ENCODE assay signal across 18 cellular contexts in genomic region chrX:107823456-107823855, GRCh38. TPM values are rescaled to one million over a fixed set of nuclear protein-coding genes. Genes with fewer than 3 reads are reported as not detected.
A peak's percentile ranks its signal among the peaks of the same experiment; 100 is the strongest.
DNase-seq lines count a peak whose midpoint lies in the region; ATAC-seq, FAIRE-seq and TF ChIP-seq lines count a peak whose summit lies in the region.
"Had no signal": no experiment of that assay in that cellular context is flagged by ENCODE, and none has a peak within 500 bp of the region (broad histone marks: within the 10 kb centered on the region; RNA-seq: fewer than 3 reads in every experiment).

No MANE protein-coding gene starts in this region.

- no peak overlapping the region for H3K9ac ChIP-seq in fibroblast of lung (ENCODE audit: insufficient read depth, low read length)

- no peaks in the 10 kb centered on the region for H3K79me2 ChIP-seq in fibroblast of lung (ENCODE audit: control insufficient read depth, insufficient read depth, low read length)

- H3K36me3 ChIP-seq in fibroblast of lung (ENCODE audit: control insufficient read depth, insufficient read depth, low read length): no peaks in the 10 kb centered on the region
- H3K36me3 ChIP-seq: ascending aorta had no signal

- no peaks in the 10 kb centered on the region for H3K27me3 ChIP-seq in fibroblast of lung (ENCODE audit: control insufficient read depth, insufficient read depth, low read length)
- H3K27me3 ChIP-seq: testis had no signal

- no peaks in the 10 kb centered on the region for H3K9me3 ChIP-seq in fibroblast of lung (ENCODE audit: control insufficient read depth, insufficient read depth, low read depth, low read length)
- H3K9me3 ChIP-seq: testis had no signal

- TF ChIP-seq CTCF in fibroblast of lung (conservative IDR thresholded peaks at IDR 0.05 in 1 of 2, IDR thresholded peaks at IDR 0.05 in 1 of 2; ENCODE audit: low read depth in 1 of 2, low read length in 2 of 2): no peak

- H3K4me1 ChIP-seq in fibroblast of lung (ENCODE audit: control insufficient read depth, extremely low read depth, insufficient read depth, low read length): no peaks in the 10 kb centered on the region
- H3K4me1 ChIP-seq: ascending aorta, testis had no signal

- H4K20me1 ChIP-seq in fibroblast of lung (ENCODE audit: control insufficient read depth, extremely low read depth, insufficient read depth, low read length): no peaks in the 10 kb centered on the region

- DNase-seq in ELR (ENCODE audit: low read depth) (peak; percentile 50), RCC 7860 (ENCODE audit: low spot score) (peak; percentile 3), fibroblast of lung (ENCODE audit: low read depth in 2 of 2) (peak; percentile 83 to 91), renal cortical epithelial cell (ENCODE audit: low read depth) (peak; percentile 21), NCI-H2081 treated with DMSO at 0.1 percent for 48 hours (lab: John Stamatoyannopoulos, UW) (no peak), GDM1 (lab: John Stamatoyannopoulos, UW) (no peak), DMS53 (lab: John Stamatoyannopoulos, UW) (no peak)
- DNase-seq: activated CD4-positive, CD25-positive, alpha-beta regulatory T cell treated with anti-CD3 and anti-CD28 coated beads, Interleukin-2, amount 50 U/mL, for 72 hours; activated T-cell treated with anti-CD3 and anti-CD28 coated beads, Interleukin-2, amount 50 U/mL, for 48 hours; effector memory CD8-positive, alpha-beta T cell; hypothalamus; NCI-H1092; occipital lobe; stimulated activated CD4-positive, alpha-beta T cell treated with anti-CD3 and anti-CD28 coated beads, Interleukin-12 subunit alpha, Interleukin-12 subunit beta, amount 100 ng/mL, for 4 hours; testis had no signal

- peak overlapping the region in 1 of 4 experiments; percentile 12 for H3K4me3 ChIP-seq in fibroblast of lung (replicated peaks in 1 of 4; ENCODE audit: control extremely low read depth in 1 of 4, insufficient read depth in 1 of 4, low read depth in 3 of 4, low read length in 4 of 4)
- H3K4me3 ChIP-seq: ascending aorta, testis had no signal

- H2AFZ ChIP-seq in fibroblast of lung (ENCODE audit: low read length): no peak overlapping the region

- peak overlapping the region; percentile 59 for H3K4me2 ChIP-seq in fibroblast of lung (ENCODE audit: extremely low read depth, insufficient read depth, low read length)

- FAIRE-seq in RCC 7860 (lab: Jason Lieb, UNC): no peak

- no peak for ATAC-seq in HG02588 (IDR thresholded peaks at IDR 0.05; ENCODE audit: unreplicated experiment)
- ATAC-seq: effector memory CD8-positive, alpha-beta T cell had no signal

- no peak overlapping the region for H3K27ac ChIP-seq in fibroblast of lung (ENCODE audit: insufficient read depth, low read length)
- H3K27ac ChIP-seq: ascending aorta, testis had no signal

RNA-seq across cellular contexts. Expression of gene MID2, which starts 2.2 kb away (rescaled TPM):
- total RNA-seq in fibroblast of lung: 17.2 and 17.5 TPM in 2 replicates
- 6.5 and 11.8 TPM in 2 replicates for polyA plus RNA-seq in fibroblast of lung
- polyA plus RNA-seq in fibroblast of lung (2012): 3.8 and 7.1 TPM in 2 replicates
- polyA minus RNA-seq in fibroblast of lung (ENCODE audit: low replicate concordance): 38.1 and 67.8 TPM in 2 replicates
- 16.5 and 29.3 TPM in 2 replicates for total RNA-seq in renal cortical epithelial cell

RNA-seq across cellular contexts. Expression of gene NCBP2L, which starts 45.9 kb away (rescaled TPM):
- total RNA-seq in fibroblast of lung (not detected in 2 replicates), renal cortical epithelial cell (0.30 TPM in 1 of 2 replicates, not detected in the other)
- not detected in 2 replicates for polyA plus RNA-seq in fibroblast of lung
- polyA plus RNA-seq in fibroblast of lung (2012): not detected in 2 replicates
- polyA minus RNA-seq in fibroblast of lung (ENCODE audit: low replicate concordance): not detected in 2 replicates
- total RNA-seq: ascending aorta, HT-29, occipital lobe, testis had no signal

RNA-seq across cellular contexts. Expression of gene TSC22D3, which starts 47.9 kb away (rescaled TPM):
- 32.4 and 51.5 TPM in 2 replicates for total RNA-seq in fibroblast of lung
- 9.7 and 24.2 TPM in 2 replicates for polyA plus RNA-seq in fibroblast of lung
- polyA plus RNA-seq in fibroblast of lung (2012): 6.5 and 16.0 TPM in 2 replicates
- 4.8 and 6.7 TPM in 2 replicates for polyA minus RNA-seq in fibroblast of lung (ENCODE audit: low replicate concordance)
- 31.8 and 82.6 TPM in 2 replicates for total RNA-seq in renal cortical epithelial cell

Comparison
In these comparisons a context has a peak if more than half of its experiments do, and no peak if none do; other contexts are left out.
1. DNase-seq: peak in ELR (single experiment), RCC 7860 (single experiment), fibroblast of lung (2 of 2) and renal cortical epithelial cell (single experiment); none in NCI-H2081 treated with DMSO at 0.1 percent for 48 hours (single experiment), GDM1 (single experiment) and DMS53 (single experiment).